Comparison of ENCODE assay signal across 14 cellular contexts in genomic region chr14:68464716-68465115, GRCh38.
DNase-seq lines count a peak whose midpoint lies in the region; ATAC-seq and TF ChIP-seq lines count a peak whose summit lies in the region.
"Had no signal": no experiment of that assay in that cellular context is flagged by ENCODE, and none has a peak within 500 bp of the region (broad histone marks: within the 10 kb centered on the region; RNA-seq: fewer than 3 reads in every experiment).

No MANE protein-coding gene starts in this region.

- peaks cover 0 to 5% (median 0%) of the 10 kb centered on the region in 11 experiments; a peak in 1 of 22 replicates for H3K9me3 ChIP-seq in BLaER1 treated with 17β-estradiol and CSF1 and Interleukin-3, amounts not matched to agents 10 nM and 100 nM (replicated peaks in 1 of 11)
- H3K9me3 ChIP-seq in IMR-90 (ENCODE audit: control insufficient read depth, insufficient read depth, low read length), result no peaks in the 10 kb centered on the region
- H3K9me3 ChIP-seq in right lobe of liver, result no peaks in the 10 kb centered on the region
- H3K9me3 ChIP-seq: upper lobe of right lung had no signal

- POLR2A ChIA-PET in IMR-90 (lab: Charles Lee; ENCODE audit: unreplicated experiment) (no interaction called here), HEK293T (lab: Yijun Ruan, JAX) (no interaction called here)

- ATAC-seq in IMR-90 (ENCODE audit: low read depth), result peak; percentile 40; the same call in 1 of the 2 replicates
- ATAC-seq in right lobe of liver, result peak in 3 of 4 donors; percentile 2 to 77 (median 17)
- no peak for ATAC-seq in GM21447 (IDR thresholded peaks at IDR 0.05; ENCODE audit: unreplicated experiment)
- ATAC-seq: sciatic nerve, upper lobe of right lung had no signal

- intact Hi-C loops in IMR-90 (cut with micrococcal nuclease) (loop anchor here (10.0 kb wide), 2 partner anchors 220 to 330 kb away; partner anchors contain the start of gene ZFP36L1), right lobe of liver (cut with DNase I) (no loop called here)

- in situ Hi-C loops in IMR-90 (cut with MboI; ENCODE audit: low sequenced_read_pairs), result no loop called here
- in situ Hi-C loops in astrocyte of the spinal cord (cut with HindIII; ENCODE audit: low sequenced_read_pairs), result no loop called here

- no peak overlapping the region for H2AK9ac ChIP-seq in IMR-90 (replicated peaks; ENCODE audit: low read depth, low read length, poor library complexity)

- TF ChIP-seq CTCF in IMR-90 (conservative IDR thresholded peaks at IDR 0.05; ENCODE audit: low read depth, low read length) (no peak), astrocyte of the spinal cord (IDR thresholded peaks at IDR 0.05; ENCODE audit: low read depth, low read length) (no peak), right lobe of liver (IDR thresholded peaks at IDR 0.05) (no peak)

- H3K14ac ChIP-seq in IMR-90 (replicated peaks; ENCODE audit: low read depth, low read length), result no peak overlapping the region

- no peak overlapping the region for H3K4me3 ChIP-seq in BLaER1 treated with 17β-estradiol and CSF1 and Interleukin-3, amounts not matched to agents 10 nM and 100 nM
- H3K4me3 ChIP-seq in IMR-90 (ENCODE audit: insufficient read depth, low read depth, low read length) (no peak overlapping the region), astrocyte of the spinal cord (ENCODE audit: low read depth, low read length) (no peak overlapping the region), right lobe of liver (no peak overlapping the region)
- H3K4me3 ChIP-seq: upper lobe of right lung had no signal

- no peak for TF ChIP-seq POLR2A in IMR-90 (IDR thresholded peaks at IDR 0.05; ENCODE audit: low read depth, low read length)
- no peak for TF ChIP-seq POLR2A in right lobe of liver (IDR thresholded peaks at IDR 0.05)
- no peak for TF ChIP-seq POLR2A in erythroblast (IDR thresholded peaks at IDR 0.05; ENCODE audit: low read length)

- no peak overlapping the region for H3K4ac ChIP-seq in IMR-90 (ENCODE audit: low read depth, low read length)

- BruUV-seq in IMR-90 (replicated peaks; lab: Mats Ljungman, UMichigan), result no TSS peak

- no peak overlapping the region for H2BK15ac ChIP-seq in IMR-90 (ENCODE audit: low read depth, low read length)

- TF ChIP-seq RAD21 in IMR-90 (IDR thresholded peaks at IDR 0.05; ENCODE audit: low read length), result no peak

- CTCF ChIA-PET in IMR-90 (lab: Yijun Ruan, JAX) (no interaction called here), HEK293T (lab: Yijun Ruan, JAX) (no interaction called here)

- dilution Hi-C loops in IMR-90 (cut with HindIII; ENCODE audit: low sequenced_read_pairs, unreplicated experiment), result no loop called here

- 0 out of 22 replicates have a peak, but pooled peaks cover 0 to 11% (median 0%) of the 10 kb centered on the region in 11 experiments for H3K36me3 ChIP-seq in BLaER1 treated with 17β-estradiol and CSF1 and Interleukin-3, amounts not matched to agents 10 nM and 100 nM
- H3K36me3 ChIP-seq in IMR-90 (ENCODE audit: control insufficient read depth, insufficient read depth, low read length), result no peaks in the 10 kb centered on the region
- no peaks in the 10 kb centered on the region for H3K36me3 ChIP-seq in right lobe of liver
- H3K36me3 ChIP-seq: upper lobe of right lung had no signal

- no peak overlapping the region for H3K56ac ChIP-seq in IMR-90 (ENCODE audit: extremely low read depth, insufficient read depth, low read length)

- H3K4me2 ChIP-seq in BLaER1 treated with 17β-estradiol and CSF1 and Interleukin-3, amounts not matched to agents 10 nM and 100 nM, result peak overlapping the region in 9 of 11 experiments; percentile 9 to 74 (median 45); a peak in 12 of 22 replicates
- no peak overlapping the region for H3K4me2 ChIP-seq in IMR-90 (ENCODE audit: low read depth, low read length)

- H3K27me3 ChIP-seq in BLaER1 treated with 17β-estradiol and CSF1 and Interleukin-3, amounts not matched to agents 10 nM and 100 nM, result no peaks in the 10 kb centered on the region
- H3K27me3 ChIP-seq in IMR-90 (ENCODE audit: control insufficient read depth, insufficient read depth, low read length) (no peaks in the 10 kb centered on the region), right lobe of liver (no peaks in the 10 kb centered on the region)
- H3K27me3 ChIP-seq: upper lobe of right lung had no signal

- no peaks in the 10 kb centered on the region for H4K20me1 ChIP-seq in BLaER1 treated with 17β-estradiol and CSF1 and Interleukin-3, amounts not matched to agents 10 nM and 100 nM
- H4K20me1 ChIP-seq in IMR-90 (ENCODE audit: insufficient read depth, low read length), result no peaks in the 10 kb centered on the region

- H2BK20ac ChIP-seq in IMR-90 (ENCODE audit: low read depth, low read length), result no peak overlapping the region

- no peak overlapping the region for H2BK5ac ChIP-seq in IMR-90 (ENCODE audit: low read depth, low read length, poor library complexity, severe bottlenecking)

- 0 out of 22 replicates have a peak overlapping the region, but pooled peaks of 1 of the 11 experiments have one; percentile 6 for H3K27ac ChIP-seq in BLaER1 treated with 17β-estradiol and CSF1 and Interleukin-3, amounts not matched to agents 10 nM and 100 nM
- H3K27ac ChIP-seq in IMR-90 (ENCODE audit: insufficient read depth, low read length) (no peak overlapping the region), right lobe of liver (peak overlapping the region in 2 of 3 donors; percentile 10 to 26)
- H3K27ac ChIP-seq: upper lobe of right lung had no signal

- no peak overlapping the region for H4K91ac ChIP-seq in IMR-90 (ENCODE audit: insufficient read depth, low read depth, low read length)

- H2AFZ ChIP-seq in IMR-90 (replicated peaks; ENCODE audit: low read length, poor library complexity), result no peak overlapping the region

- 0% methylated on average over 1 of the region's 2 CpGs; no CpG with 5 or more reads in 1 of the 2 experiments for WGBS in IMR-90 (ENCODE audit: extremely low coverage in 2 of 2, insufficient read length in 1 of 2), 2 experiments
- WGBS in right lobe of liver (ENCODE audit: insufficient coverage, low coverage, low lambda C conversion rate, missing lambda C conversion rate), result 20% methylated on average over 2 of the region's 2 CpGs

- no peak overlapping the region for H3K23ac ChIP-seq in IMR-90 (ENCODE audit: low read depth, low read length)

- no peak overlapping the region for H4K5ac ChIP-seq in IMR-90 (ENCODE audit: low read depth, low read length)

- H2AK5ac ChIP-seq in IMR-90 (ENCODE audit: low read depth, low read length), result no peak overlapping the region

- peaks cover 22 to 67% (median 45%) of the 10 kb centered on the region in 10 experiments for H3K4me1 ChIP-seq in BLaER1 treated with 17β-estradiol and CSF1 and Interleukin-3, amounts not matched to agents 10 nM and 100 nM
- H3K4me1 ChIP-seq in IMR-90 (ENCODE audit: control insufficient read depth, insufficient read depth, low read length), result peaks cover 8% of the 10 kb centered on the region
- H3K4me1 ChIP-seq in right lobe of liver, result peaks cover 0 to 33% (median 4%) of the 10 kb centered on the region in 4 donors

- H3K79me1 ChIP-seq in IMR-90 (ENCODE audit: low read depth in 1 of 2, low read length in 2 of 2), result peaks cover 0 to 3% of the 10 kb centered on the region in 2 experiments; a peak in 1 of 4 replicates

- H3K18ac ChIP-seq in IMR-90 (ENCODE audit: low read depth, low read length), result no peak overlapping the region

- H3K9me1 ChIP-seq in IMR-90 (ENCODE audit: insufficient read depth, low read length), result peaks cover 7% of the 10 kb centered on the region

- no peak overlapping the region for H2BK120ac ChIP-seq in IMR-90 (ENCODE audit: low read depth, low read length)

- DNase-seq in IMR-90, result peak; percentile 64
- peak; percentile 69 for DNase-seq in astrocyte of the spinal cord (ENCODE audit: low read depth, low spot score)
- peak in 1 of 3 donors; percentile 68 for DNase-seq in right lobe of liver
- DNase-seq in stimulated activated naive CD4-positive, alpha-beta T cell treated with Interleukin-2 at 50 U/mL for 16 hours (lab: John Stamatoyannopoulos, UW), result no peak
- no peak for DNase-seq in HEK293T (ENCODE audit: extremely low spot score)
- no peak for DNase-seq in erythroblast (lab: John Stamatoyannopoulos, UW)
- DNase-seq: activated CD4-positive, alpha-beta T cell treated with anti-CD3 and anti-CD28 coated beads, Interleukin-2, amount 50 U/mL, for 1 hour; activated gamma-delta T cell; CD4-positive, alpha-beta memory T cell; NCI-H510A treated with DMSO at 0.1 percent for 48 hours; upper lobe of right lung had no signal

- H4K8ac ChIP-seq in IMR-90 (ENCODE audit: low read depth in 2 of 2, low read length in 2 of 2), result no peak overlapping the region

- no peak overlapping the region for H3K9ac ChIP-seq in BLaER1 treated with 17β-estradiol and CSF1 and Interleukin-3, amounts not matched to agents 10 nM and 100 nM
- H3K9ac ChIP-seq in IMR-90 (ENCODE audit: low read depth, low read length), result no peak overlapping the region

TF ChIP-seq in IMR-90, 13 proteins besides CTCF, POLR2A, EP300 and RAD21 (continues in another document):
- TF ChIP-seq CEBPB (IDR thresholded peaks at IDR 0.05; ENCODE audit: low read depth, low read length) (no peak), RCOR1 (IDR thresholded peaks at IDR 0.05; ENCODE audit: insufficient replicate concordance, low read length) (no peak), SMC3 (IDR thresholded peaks at IDR 0.05; ENCODE audit: low read depth, low read length) (no peak), FOS (IDR thresholded peaks at IDR 0.05; ENCODE audit: low read depth, low read length) (peak; percentile 45; the same call in 1 of the 2 replicates), MXI1 (IDR thresholded peaks at IDR 0.05; ENCODE audit: borderline replicate concordance, low read depth, low read length) (no peak)

TF ChIP-seq in HEK293T, 16 proteins besides CTCF, POLR2A, EP300 and RAD21:
- TF ChIP-seq CTBP1 (IDR thresholded peaks at IDR 0.05; ENCODE audit: borderline replicate concordance) (no peak), ARNT (IDR thresholded peaks at IDR 0.05) (no peak), NFRKB (IDR thresholded peaks at IDR 0.05) (no peak), PKNOX1 (IDR thresholded peaks at IDR 0.05) (no peak), ZNF384 (IDR thresholded peaks at IDR 0.05) (no peak), TARDBP (IDR thresholded peaks at IDR 0.05) (no peak), LEF1 (IDR thresholded peaks at IDR 0.05; ENCODE audit: borderline replicate concordance) (no peak), ELF4 (IDR thresholded peaks at IDR 0.05) (no peak), FOXK2 (IDR thresholded peaks at IDR 0.05) (no peak), L3MBTL2 (conservative IDR thresholded peaks at IDR 0.05) (no peak), BHLHE40 (IDR thresholded peaks at IDR 0.05; ENCODE audit: borderline replicate concordance) (no peak), SUZ12 (IDR thresholded peaks at IDR 0.05) (no peak)

Comparison
In these comparisons a context has a peak if more than half of its experiments do, and no peak if none do; other contexts are left out.
1. DNase-seq: peak in IMR-90 (single experiment) and astrocyte of the spinal cord (single experiment); none in stimulated activated naive CD4-positive, alpha-beta T cell treated with Interleukin-2 at 50 U/mL for 16 hours (single experiment), HEK293T (single experiment) and erythroblast (0 of 2).